Comparison of ENCODE assay signal across 2 cellular contexts in genomic region chr16:23689442-23690187, GRCh38.
TF ChIP-seq lines count a peak whose summit lies in the region.

No MANE protein-coding gene starts in this region.

TF ChIP-seq in IMR-90, 13 proteins besides CTCF, POLR2A, EP300 and RAD21:
- TF ChIP-seq RFX5 (IDR thresholded peaks at IDR 0.05; ENCODE audit: low read depth, low read length) (no peak), USF2 (IDR thresholded peaks at IDR 0.05; ENCODE audit: low read depth, low read length) (no peak), CHD1 (IDR thresholded peaks at IDR 0.05; ENCODE audit: low read depth, low read length) (no peak), CEBPB (IDR thresholded peaks at IDR 0.05; ENCODE audit: low read depth, low read length) (no peak), FOS (IDR thresholded peaks at IDR 0.05; ENCODE audit: low read depth, low read length) (no peak), ELK1 (IDR thresholded peaks at IDR 0.05; ENCODE audit: borderline replicate concordance, low read depth, low read length) (no peak), SMC3 (IDR thresholded peaks at IDR 0.05; ENCODE audit: low read depth, low read length) (no peak)
TF ChIP-seq in IMR-90: peak in this region for 0.

TF ChIP-seq in K562, 482 proteins besides CTCF, POLR2A, EP300 and RAD21:
- no peak for TF ChIP-seq ID3 (CRISPR knock-in tag; IDR thresholded peaks at IDR 0.05)
- TF ChIP-seq ID3 (tag; IDR thresholded peaks at IDR 0.05) = no peak
- no peak for TF ChIP-seq CHD2 (IDR thresholded peaks at IDR 0.05; ENCODE audit: low read depth, low read length)
- no peak for TF ChIP-seq STAT5A (IDR thresholded peaks at IDR 0.05; ENCODE audit: borderline replicate concordance, low read length)
- TF ChIP-seq TCF7L2 (IDR thresholded peaks at IDR 0.05; ENCODE audit: low read depth, low read length) = no peak
- peak; percentile 61 for TF ChIP-seq RBM22 (IDR thresholded peaks at IDR 0.05; ENCODE audit: low read depth, low read length, poor library complexity, severe bottlenecking)
- no peak for TF ChIP-seq ZNF165 (CRISPR knock-in tag; IDR thresholded peaks at IDR 0.05; ENCODE audit: borderline replicate concordance)
- TF ChIP-seq NR2C1 (IDR thresholded peaks at IDR 0.05) = no peak
- no peak for TF ChIP-seq NR2C1 (tag; IDR thresholded peaks at IDR 0.05)
- peak; percentile 59 for TF ChIP-seq ZBTB33 (CRISPR knock-in tag; IDR thresholded peaks at IDR 0.05)
- no peak for TF ChIP-seq ZSCAN29 (IDR thresholded peaks at IDR 0.05)
- no peak for TF ChIP-seq E4F1 (CRISPR knock-in tag; IDR thresholded peaks at IDR 0.05; ENCODE audit: borderline replicate concordance)
- no peak for TF ChIP-seq XRCC5 (IDR thresholded peaks at IDR 0.05; ENCODE audit: low read depth, low read length)
- no peak for TF ChIP-seq TAF9B (IDR thresholded peaks at IDR 0.05; ENCODE audit: partially characterized antibody)
- TF ChIP-seq PRPF4 (IDR thresholded peaks at IDR 0.05; ENCODE audit: insufficient read depth, low read depth, low read length, poor library complexity, severe bottlenecking) = no peak
- TF ChIP-seq POLR2G (IDR thresholded peaks at IDR 0.05; ENCODE audit: low read depth, low read length) = peak; percentile 52
- TF ChIP-seq NR0B1 (IDR thresholded peaks at IDR 0.05; ENCODE audit: partially characterized antibody) = no peak
- TF ChIP-seq CAMTA2 (CRISPR knock-in tag; conservative IDR thresholded peaks at IDR 0.05) = no peak
- TF ChIP-seq DDX20 (tag; IDR thresholded peaks at IDR 0.05; ENCODE audit: low read depth) = no peak
- peak; percentile 59 for TF ChIP-seq RBFOX2 (IDR thresholded peaks at IDR 0.05; ENCODE audit: low read depth, low read length)
